8 cellular contexts compared by ENCODE assay signal in genomic region chr2:54572636-54573531, GRCh38.
DNase-seq lines count a peak whose midpoint lies in the region; ATAC-seq and TF ChIP-seq lines count a peak whose summit lies in the region.

No MANE protein-coding gene starts in this region.

- H3K9me3 ChIP-seq in osteoblast (ENCODE audit: low read depth, low read length) (no peaks in the 10 kb centered on the region), MG63 (no peaks in the 10 kb centered on the region)

- peak overlapping the region; percentile 78 for H3K4me2 ChIP-seq in osteoblast (ENCODE audit: insufficient read depth, low read length)

- H4K20me1 ChIP-seq in osteoblast (ENCODE audit: insufficient read depth, low read length): peaks cover 9% of the 10 kb centered on the region

- H3K27ac ChIP-seq in osteoblast (ENCODE audit: low read depth, low read length): peak overlapping the region; percentile 99

- H3K4me1 ChIP-seq in osteoblast (ENCODE audit: insufficient read depth, low read length): peaks cover 70% of the 10 kb centered on the region

- H3K36me3 ChIP-seq in osteoblast (ENCODE audit: insufficient read depth, low read length) (no peaks in the 10 kb centered on the region), MG63 (peaks cover 14% of the 10 kb centered on the region)

- DNase-seq in GM12865 (ENCODE audit: low read depth) (peak; percentile 60), T-helper 1 cell (peak in 3 of 5 donors; percentile 24 to 79 (median 41)), dermis blood vessel endothelial cell (peak; percentile 92), osteoblast (ENCODE audit: insufficient read length, low spot score, missing footprints) (no peak), GM20000 (ENCODE audit: low spot score) (no peak), MG63 (no peak), DMS153 treated with DMSO at 0.1 percent for 48 hours (lab: John Stamatoyannopoulos, UW; ENCODE audit: unreplicated experiment) (no peak)

- TF ChIP-seq CTCF in GM12865 (IDR thresholded peaks at IDR 0.05; ENCODE audit: insufficient read depth, low read depth, low read length, missing control alignments) (no peak), osteoblast (IDR thresholded peaks at IDR 0.05; ENCODE audit: extremely low read depth, low read depth, low read length) (no peak), GM20000 (IDR thresholded peaks at IDR 0.05; ENCODE audit: extremely low read depth, missing control alignments) (no peak)

- H3K27me3 ChIP-seq in osteoblast (ENCODE audit: insufficient read depth, low read length) (no peaks in the 10 kb centered on the region), MG63 (no peaks in the 10 kb centered on the region)

- peaks cover 77% of the 10 kb centered on the region for H3K79me2 ChIP-seq in osteoblast (ENCODE audit: insufficient read depth, low read length)

- no peak for ATAC-seq in GM18505 (IDR thresholded peaks at IDR 0.05; ENCODE audit: unreplicated experiment)

- TF ChIP-seq POLR2A in GM18505 (IDR thresholded peaks at IDR 0.05; ENCODE audit: borderline replicate concordance, extremely low read depth, insufficient read depth, insufficient read length): no peak

- H3K4me3 ChIP-seq in GM12865 (ENCODE audit: low read depth, low read length) (peak overlapping the region; percentile 51), osteoblast (ENCODE audit: insufficient read depth, low read length) (peak overlapping the region; percentile 28), MG63 (no peak overlapping the region)

- no peak overlapping the region for H2AFZ ChIP-seq in osteoblast (ENCODE audit: low read length)

Comparison
In these comparisons a context has a peak if more than half of its experiments do, and no peak if none do; other contexts are left out.
1. DNase-seq: peak in GM12865 (single experiment), T-helper 1 cell (3 of 5) and dermis blood vessel endothelial cell (single experiment); none in osteoblast (single experiment), GM20000 (single experiment), MG63 (single experiment) and DMS153 treated with DMSO at 0.1 percent for 48 hours (single experiment).